ENCODE assay signal across 33 cellular contexts in the genomic region with DNA sequence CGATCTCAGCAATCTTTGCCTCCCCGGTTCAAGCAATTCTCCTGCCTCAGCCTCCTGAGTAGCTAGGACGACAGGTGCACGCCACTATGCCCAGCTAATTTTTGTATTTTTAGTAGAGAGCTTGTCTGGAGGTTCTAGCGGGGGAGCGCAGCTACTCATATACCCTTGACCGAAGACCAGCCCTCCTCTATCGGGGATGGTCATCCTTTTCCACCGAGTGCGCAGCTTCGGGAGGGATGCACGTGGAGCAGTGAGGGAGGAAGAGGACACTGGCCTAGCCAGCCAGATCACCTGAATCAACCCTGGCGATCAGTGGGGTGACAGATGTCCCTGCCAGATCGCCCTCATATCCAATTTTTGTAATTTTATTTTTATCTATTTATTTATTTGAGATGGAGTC. TPM values are rescaled to one million over a fixed set of nuclear protein-coding genes. Genes with fewer than 3 reads are reported as not detected.
"Had no signal": no experiment of that assay in that cellular context is flagged by ENCODE, and none has a peak within 500 bp of the region (broad histone marks: within the 10 kb centered on the region; RNA-seq: fewer than 3 reads in every experiment).

No MANE protein-coding gene starts in this region.

- H3K4me1 ChIP-seq: ascending aorta had no signal

- H3K9me3 ChIP-seq: ascending aorta had no signal

- H3K4me3 ChIP-seq: ascending aorta, cardiac muscle cell had no signal

- H3K27me3 Mint-ChIP-seq: activated B cell treated with CpG ODN at 0.5 μM for 24 hours; activated CD4-positive, alpha-beta memory T cell treated with anti-CD3 and anti-CD28 coated beads, Interleukin-2, amount 10 ng/mL, durations not matched to agents 7 days and 5 days; activated CD4-positive, alpha-beta T cell treated with anti-CD3 and anti-CD28 coated beads, Interleukin-2, amount 10 ng/mL, durations not matched to agents 7 days and 5 days; activated naive CD4-positive, alpha-beta T cell treated with anti-CD3 and anti-CD28 coated beads, Interleukin-2, amount 10 ng/mL, durations not matched to agents 7 days and 5 days; activated naive CD4-positive, alpha-beta T cell treated with anti-CD3 and anti-CD28 coated beads, Interleukin-2, amount 50 U/mL, for 24 hours; activated naive CD8-positive, alpha-beta T cell; activated naive CD8-positive, alpha-beta T cell treated with anti-CD3 and anti-CD28 coated beads, Interleukin-2, amount 10 ng/mL, durations not matched to agents 7 days and 5 days; activated naive CD8-positive, alpha-beta T cell treated with anti-CD3 and anti-CD28 coated beads, Interleukin-2, amount 50 U/mL, for 24 hours; activated T-cell treated with anti-CD3 and anti-CD28 coated beads, Interleukin-2, amount 50 U/mL, for 24 hours; central memory CD8-positive, alpha-beta T cell; T-cell; T-helper 17 cell had no signal

- H3K4me3 Mint-ChIP-seq: activated B cell treated with CpG ODN at 0.5 μM for 24 hours; activated CD4-positive, alpha-beta memory T cell treated with anti-CD3 and anti-CD28 coated beads, Interleukin-2, amount 10 ng/mL, durations not matched to agents 7 days and 5 days; activated CD4-positive, alpha-beta T cell treated with anti-CD3 and anti-CD28 coated beads, Interleukin-2, amount 10 ng/mL, durations not matched to agents 7 days and 5 days; activated CD8-positive, alpha-beta T cell treated with anti-CD3 and anti-CD28 coated beads, Interleukin-2, amount 10 ng/mL, durations not matched to agents 7 days and 5 days; activated naive CD4-positive, alpha-beta T cell treated with anti-CD3 and anti-CD28 coated beads, Interleukin-2, amount 10 ng/mL, durations not matched to agents 7 days and 5 days; activated naive CD4-positive, alpha-beta T cell treated with anti-CD3 and anti-CD28 coated beads, Interleukin-2, amount 50 U/mL, for 24 hours; activated naive CD8-positive, alpha-beta T cell; activated naive CD8-positive, alpha-beta T cell treated with anti-CD3 and anti-CD28 coated beads, Interleukin-2, amount 10 ng/mL, durations not matched to agents 7 days and 5 days; activated naive CD8-positive, alpha-beta T cell treated with anti-CD3 and anti-CD28 coated beads, Interleukin-2, amount 50 U/mL, for 24 hours; activated T-cell treated with anti-CD3 and anti-CD28 coated beads, Interleukin-2, amount 50 U/mL, for 24 hours; brain; central memory CD8-positive, alpha-beta T cell; T-cell; T-helper 17 cell; T-helper 2 cell treated with Interferon-gamma antibody and Interleukin-4, amounts not matched to agents 5 μg/mL and 100 μg/mL, for 36 hours had no signal

- H3K36me3 Mint-ChIP-seq: activated naive CD4-positive, alpha-beta T cell treated with anti-CD3 and anti-CD28 coated beads, Interleukin-2, amount 10 ng/mL, durations not matched to agents 7 days and 5 days; activated naive CD4-positive, alpha-beta T cell treated with anti-CD3 and anti-CD28 coated beads, Interleukin-2, amount 50 U/mL, for 24 hours; activated naive CD8-positive, alpha-beta T cell; activated naive CD8-positive, alpha-beta T cell treated with anti-CD3 and anti-CD28 coated beads, Interleukin-2, amount 10 ng/mL, durations not matched to agents 7 days and 5 days; T-cell had no signal

- H3K4me1 Mint-ChIP-seq: activated B cell treated with CpG ODN at 0.5 μM for 24 hours; activated CD4-positive, alpha-beta memory T cell treated with anti-CD3 and anti-CD28 coated beads, Interleukin-2, amount 10 ng/mL, durations not matched to agents 7 days and 5 days; activated CD4-positive, alpha-beta T cell treated with anti-CD3 and anti-CD28 coated beads, Interleukin-2, amount 10 ng/mL, durations not matched to agents 7 days and 5 days; activated naive CD4-positive, alpha-beta T cell treated with anti-CD3 and anti-CD28 coated beads, Interleukin-2, amount 10 ng/mL, durations not matched to agents 7 days and 5 days; activated naive CD4-positive, alpha-beta T cell treated with anti-CD3 and anti-CD28 coated beads, Interleukin-2, amount 50 U/mL, for 24 hours; activated naive CD8-positive, alpha-beta T cell treated with anti-CD3 and anti-CD28 coated beads, Interleukin-2, amount 10 ng/mL, durations not matched to agents 7 days and 5 days; activated naive CD8-positive, alpha-beta T cell treated with anti-CD3 and anti-CD28 coated beads, Interleukin-2, amount 50 U/mL, for 24 hours; central memory CD8-positive, alpha-beta T cell; T-cell had no signal

- H3K27ac ChIP-seq: ascending aorta, cardiac muscle cell, VCaP had no signal

- H3K9me3 Mint-ChIP-seq: activated B cell treated with CpG ODN at 0.5 μM for 24 hours; activated CD4-positive, alpha-beta memory T cell treated with anti-CD3 and anti-CD28 coated beads, Interleukin-2, amount 10 ng/mL, durations not matched to agents 7 days and 5 days; activated CD4-positive, alpha-beta T cell treated with anti-CD3 and anti-CD28 coated beads, Interleukin-2, amount 10 ng/mL, durations not matched to agents 7 days and 5 days; activated naive CD4-positive, alpha-beta T cell treated with anti-CD3 and anti-CD28 coated beads, Interleukin-2, amount 10 ng/mL, durations not matched to agents 7 days and 5 days; activated naive CD4-positive, alpha-beta T cell treated with anti-CD3 and anti-CD28 coated beads, Interleukin-2, amount 50 U/mL, for 24 hours; activated naive CD8-positive, alpha-beta T cell treated with anti-CD3 and anti-CD28 coated beads, Interleukin-2, amount 10 ng/mL, durations not matched to agents 7 days and 5 days; activated naive CD8-positive, alpha-beta T cell treated with anti-CD3 and anti-CD28 coated beads, Interleukin-2, amount 50 U/mL, for 24 hours; activated T-cell treated with anti-CD3 and anti-CD28 coated beads, Interleukin-2, amount 50 U/mL, for 24 hours; activated T-helper 2 cell treated with anti-CD3 and anti-CD28 coated beads, Interferon-gamma antibody, Interleukin-2, Interleukin-4, amounts not matched to agents 10 μg/mL and 5 μg/mL and 100 μg/mL, durations not matched to agents 14 hours and 24 hours and 36 hours; brain; central memory CD8-positive, alpha-beta T cell; T-cell; T-helper 2 cell treated with Interferon-gamma antibody and Interleukin-4, amounts not matched to agents 5 μg/mL and 100 μg/mL, for 36 hours had no signal

- DNase-seq: activated B cell treated with CpG ODN at 0.5 μM for 24 hours; activated CD4-positive, alpha-beta memory T cell treated with anti-CD3 and anti-CD28 coated beads, Interleukin-2, amount 10 ng/mL, durations not matched to agents 7 days and 5 days; activated CD4-positive, alpha-beta T cell treated with anti-CD3 and anti-CD28 coated beads for 4 hours; activated CD4-positive, alpha-beta T cell treated with anti-CD3 and anti-CD28 coated beads, Interleukin-2, amount 10 ng/mL, durations not matched to agents 7 days and 5 days; activated CD4-positive, alpha-beta T cell treated with anti-CD3 and anti-CD28 coated beads, Interleukin-2, amount 50 U/mL, for 48 hours; activated CD4-positive, CD25-positive, alpha-beta regulatory T cell treated with anti-CD3 and anti-CD28 coated beads, Interleukin-2, amount 50 U/mL, for 72 hours; activated CD8-positive, alpha-beta memory T cell treated with anti-CD3 and anti-CD28 coated beads, Interleukin-2, amount 50 U/mL, for 4 hours; activated CD8-positive, alpha-beta T cell treated with anti-CD3 and anti-CD28 coated beads, Interleukin-2, amount 10 ng/mL, durations not matched to agents 7 days and 5 days; activated effector memory CD4-positive, alpha-beta T cell treated with Interleukin-2 at 50 U/mL for 16 hours; activated gamma-delta T cell; activated naive CD4-positive, alpha-beta T cell treated with anti-CD3 and anti-CD28 coated beads, Interleukin-2, amount 10 ng/mL, durations not matched to agents 7 days and 5 days; activated naive CD4-positive, alpha-beta T cell treated with Interleukin-2 at 50 U/mL for 16 hours; activated naive CD8-positive, alpha-beta T cell treated with anti-CD3 and anti-CD28 coated beads, Interleukin-2, amount 10 ng/mL, durations not matched to agents 7 days and 5 days; activated naive CD8-positive, alpha-beta T cell treated with anti-CD3 and anti-CD28 coated beads, Interleukin-2, amount 50 U/mL, for 24 hours; activated T-cell treated with anti-CD3 and anti-CD28 coated beads, Interleukin-2, amount 50 U/mL, for 24 hours; activated T-cell treated with anti-CD3 and anti-CD28 coated beads, Interleukin-2, amount 50 U/mL, for 48 hours; amygdala; anterior cingulate cortex; caudate nucleus; cerebellar nuclear complex; T-cell; T-helper 17 cell; T-helper 9 cell had no signal

- H3K27me3 ChIP-seq: ascending aorta, cardiac muscle cell had no signal

- H3K27ac Mint-ChIP-seq: activated B cell treated with CpG ODN at 0.5 μM for 24 hours; activated CD4-positive, alpha-beta memory T cell treated with anti-CD3 and anti-CD28 coated beads, Interleukin-2, amount 10 ng/mL, durations not matched to agents 7 days and 5 days; activated CD4-positive, alpha-beta T cell treated with anti-CD3 and anti-CD28 coated beads, Interleukin-2, amount 10 ng/mL, durations not matched to agents 7 days and 5 days; activated CD8-positive, alpha-beta T cell treated with anti-CD3 and anti-CD28 coated beads, Interleukin-2, amount 10 ng/mL, durations not matched to agents 7 days and 5 days; activated naive CD4-positive, alpha-beta T cell treated with anti-CD3 and anti-CD28 coated beads, Interleukin-2, amount 10 ng/mL, durations not matched to agents 7 days and 5 days; activated naive CD4-positive, alpha-beta T cell treated with anti-CD3 and anti-CD28 coated beads, Interleukin-2, amount 50 U/mL, for 24 hours; activated naive CD8-positive, alpha-beta T cell; activated naive CD8-positive, alpha-beta T cell treated with anti-CD3 and anti-CD28 coated beads, Interleukin-2, amount 10 ng/mL, durations not matched to agents 7 days and 5 days; activated naive CD8-positive, alpha-beta T cell treated with anti-CD3 and anti-CD28 coated beads, Interleukin-2, amount 50 U/mL, for 24 hours; activated T-cell treated with anti-CD3 and anti-CD28 coated beads, Interleukin-2, amount 50 U/mL, for 24 hours; activated T-helper 2 cell treated with anti-CD3 and anti-CD28 coated beads, Interferon-gamma antibody, Interleukin-2, Interleukin-4, amounts not matched to agents 10 μg/mL and 5 μg/mL and 100 μg/mL, durations not matched to agents 14 hours and 24 hours and 36 hours; brain; T-cell; T-helper 17 cell; T-helper 2 cell treated with Interferon-gamma antibody and Interleukin-4, amounts not matched to agents 5 μg/mL and 100 μg/mL, for 36 hours had no signal

- ATAC-seq: activated CD8-positive, alpha-beta T cell treated with anti-CD3 and anti-CD28 coated beads, Interleukin-2, amount 10 ng/mL, durations not matched to agents 7 days and 5 days; activated naive CD8-positive, alpha-beta T cell treated with anti-CD3 and anti-CD28 coated beads, Interleukin-2, amount 50 U/mL, for 24 hours; T-cell; T-helper 17 cell had no signal

- H3K36me3 ChIP-seq: ascending aorta, cardiac muscle cell had no signal

RNA-seq across cellular contexts. Expression of gene SLC7A9, which starts 6.8 kb away (rescaled TPM):
- total RNA-seq: activated CD8-positive, alpha-beta memory T cell treated with anti-CD3 and anti-CD28 coated beads for 36 hours; ascending aorta had no signal
